Comparison of ENCODE assay signal across 7 cellular contexts in the genomic region with DNA sequence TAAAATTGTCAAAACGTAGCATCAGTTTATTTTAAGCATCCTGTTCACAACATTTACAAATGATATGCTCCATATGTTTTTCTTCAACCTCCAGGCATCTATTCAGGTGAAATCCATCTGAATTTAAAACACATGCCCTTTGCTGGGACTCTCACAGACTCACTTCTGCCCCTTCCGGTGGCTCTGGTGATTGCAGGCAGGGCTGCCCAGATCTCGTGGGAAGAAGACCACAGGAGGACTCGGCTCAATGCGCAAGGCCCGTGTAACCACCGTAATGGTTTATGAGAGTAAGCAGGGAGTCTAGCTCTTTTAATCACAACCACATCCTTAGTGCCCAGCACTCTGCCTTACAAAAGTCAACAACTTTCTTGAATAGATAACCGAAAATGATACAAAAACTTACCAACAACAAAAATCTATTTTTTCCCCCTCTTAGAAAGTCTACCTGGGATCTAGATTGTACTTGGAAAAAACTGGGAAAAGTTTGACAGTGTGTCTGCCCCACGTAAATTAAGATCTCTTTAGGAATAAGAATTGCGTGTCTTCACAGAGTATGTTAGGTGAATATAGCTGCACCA.
DNase-seq lines count a peak whose midpoint lies in the region; ATAC-seq, FAIRE-seq and TF ChIP-seq lines count a peak whose summit lies in the region.

No MANE protein-coding gene starts in this region.

- peaks cover 0 to 5% of the 10 kb centered on the region in 2 donors for H3K36me3 ChIP-seq in small intestine (ENCODE audit: control insufficient read depth in 2 of 2, insufficient read depth in 2 of 2, low read length in 2 of 2)

- no peak for ATAC-seq in activated T-cell treated with anti-CD3 and anti-CD28 coated beads, Interleukin-2, amount 50 U/mL, for 4 hours
- ATAC-seq in Right ventricle myocardium superior (ENCODE audit: poor library complexity), result no peak

- 67 to 79% (median 75%) methylated on average over 10 of the region's 10 CpGs for WGBS in small intestine, 3 donors

- H3K4me3 Mint-ChIP-seq in activated T-cell treated with anti-CD3 and anti-CD28 coated beads, Interleukin-2, amount 50 U/mL, for 4 hours, result no peak overlapping the region

- H3K4me3 ChIP-seq in HFF-Myc (replicated peaks; ENCODE audit: low read depth, low read length) (no peak overlapping the region), small intestine (ENCODE audit: low read depth in 1 of 2, low read length in 2 of 2) (no peak overlapping the region)

- H3K4me1 Mint-ChIP-seq in activated T-cell treated with anti-CD3 and anti-CD28 coated beads, Interleukin-2, amount 50 U/mL, for 4 hours (ENCODE audit: low read depth), result no peaks in the 10 kb centered on the region

- H3K36me3 Mint-ChIP-seq in activated T-cell treated with anti-CD3 and anti-CD28 coated beads, Interleukin-2, amount 50 U/mL, for 4 hours (ENCODE audit: insufficient read depth), result peaks cover 12% of the 10 kb centered on the region

- no peak overlapping the region for H3K27ac ChIP-seq in small intestine (ENCODE audit: low read depth in 1 of 2, low read length in 1 of 2)

- H3K9me3 ChIP-seq in small intestine (ENCODE audit: control insufficient read depth, low read depth), result no peaks in the 10 kb centered on the region

- TF ChIP-seq CTCF in GM10248 (IDR thresholded peaks at IDR 0.05; ENCODE audit: control extremely low read depth, extremely low read depth, low read depth, missing control alignments) (peak; percentile 46), HFF-Myc (IDR thresholded peaks at IDR 0.05; ENCODE audit: low read depth, low read length, missing control alignments) (peak; percentile 83)

- H3K9me3 Mint-ChIP-seq in activated T-cell treated with anti-CD3 and anti-CD28 coated beads, Interleukin-2, amount 50 U/mL, for 4 hours, result peaks cover 2% of the 10 kb centered on the region

- no peak for FAIRE-seq in small intestine (lab: Jason Lieb, UNC)

- POLR2A ChIA-PET in GM10248 (lab: Yijun Ruan, JAX), result no interaction called here

- intact Hi-C loops in Right ventricle myocardium superior (cut with DNase I), result no loop called here

- no peaks in the 10 kb centered on the region for H3K27me3 ChIP-seq in small intestine (ENCODE audit: control insufficient read depth in 2 of 2, insufficient read depth in 2 of 2, low read length in 2 of 2)

- no peaks in the 10 kb centered on the region for H3K4me1 ChIP-seq in small intestine (ENCODE audit: control insufficient read depth in 2 of 2, insufficient read depth in 1 of 2, low read depth in 1 of 2, low read length in 1 of 2)

- CTCF ChIA-PET in GM10248 (lab: Yijun Ruan, JAX), result interaction anchor here (1.0 kb wide), 2 partner anchors 25 to 40 kb away, joined by 3 to 4 read pairs; no protein-coding TSS in a partner anchor

- H3K27me3 Mint-ChIP-seq in activated T-cell treated with anti-CD3 and anti-CD28 coated beads, Interleukin-2, amount 50 U/mL, for 4 hours (ENCODE audit: low read depth), result no peaks in the 10 kb centered on the region

- peak; percentile 48 for DNase-seq in GM10248 (ENCODE audit: extremely low spot score)
- DNase-seq in HFF-Myc (ENCODE audit: extremely low read depth, low read depth), result peak; percentile 43
- DNase-seq in NOMO-1 (lab: John Stamatoyannopoulos, UW; ENCODE audit: unreplicated experiment in 2 of 2), result peak; percentile 13 to 27
- DNase-seq in activated T-cell treated with anti-CD3 and anti-CD28 coated beads, Interleukin-2, amount 50 U/mL, for 4 hours, result peak; percentile 17
- peak; percentile 68 for DNase-seq in Right ventricle myocardium superior
- peak; percentile 31 for DNase-seq in small intestine
- DNase-seq in NCI-H2107 (lab: John Stamatoyannopoulos, UW), result no peak
